Comparison of ENCODE assay signal across 15 cellular contexts in genomic region chr2:120436460-120436739, GRCh38.
DNase-seq lines count a peak whose midpoint lies in the region; ATAC-seq lines count a peak whose summit lies in the region.
"Had no signal": no experiment of that assay in that cellular context is flagged by ENCODE, and none has a peak within 500 bp of the region (broad histone marks: within the 10 kb centered on the region; RNA-seq: fewer than 3 reads in every experiment).

No MANE protein-coding gene starts in this region.

- ATAC-seq in left lobe of liver (no peak), GM19463 (IDR thresholded peaks at IDR 0.05; ENCODE audit: unreplicated experiment) (no peak)
- ATAC-seq: stimulated activated memory B cell treated with anti-CD40 and anti-IgM and Interleukin-4, amounts not matched to agents 10 μg/mL and 1 μg/mL and 100 μg/mL, for 72 hours had no signal

- DNase-seq in A172 (ENCODE audit: low spot score) (peak; percentile 75), EL (peak; percentile 34), RPMI7951 (ENCODE audit: low read depth) (peak; percentile 39), left lobe of liver (ENCODE audit: low spot score) (peak; percentile 15), NCI-H446 (lab: John Stamatoyannopoulos, UW) (no peak), NCI-H1417 (lab: John Stamatoyannopoulos, UW) (no peak), iPS-NIHi11 (ENCODE audit: low spot score) (no peak)
- DNase-seq: activated CD4-positive, alpha-beta T cell treated with anti-CD3 and anti-CD28 coated beads for 1 hour; CD4-positive, alpha-beta T cell; DMS79 treated with DMSO at 0.1 percent for 48 hours; mammary epithelial cell; NCI-H1694 treated with DMSO at 0.1 percent for 48 hours; NCI-H748 treated with DMSO at 0.1 percent for 48 hours had no signal

Comparison
In these comparisons a context has a peak if more than half of its experiments do, and no peak if none do; other contexts are left out.
1. DNase-seq: peak in A172 (single experiment), EL (single experiment), RPMI7951 (single experiment) and left lobe of liver (single experiment); none in NCI-H446 (0 of 2), NCI-H1417 (0 of 3) and iPS-NIHi11 (single experiment).